10 cellular contexts compared by ENCODE assay signal in genomic region chr3:30747771-30748281, GRCh38.
DNase-seq lines count a peak whose midpoint lies in the region; ATAC-seq and FAIRE-seq lines count a peak whose summit lies in the region.
"Had no signal": no experiment of that assay in that cellular context is flagged by ENCODE, and none has a peak within 500 bp of the region (broad histone marks: within the 10 kb centered on the region; RNA-seq: fewer than 3 reads in every experiment).

No MANE protein-coding gene starts in this region.

- 55% methylated on average over 4 of the region's 4 CpGs for WGBS in right cardiac atrium

- DNase-seq in SKM-1 treated with dmso at 0.1 percent for 144 hours (lab: John Stamatoyannopoulos, UW; ENCODE audit: unreplicated experiment) (peak; percentile 5), SKM-1 (lab: John Stamatoyannopoulos, UW; ENCODE audit: unreplicated experiment) (no peak), right cardiac atrium (no peak), urothelium cell line (ENCODE audit: low spot score) (peak; percentile 46), activated gamma-delta T cell (lab: John Stamatoyannopoulos, UW) (no peak), COLO668 (lab: John Stamatoyannopoulos, UW; ENCODE audit: unreplicated experiment) (no peak)
- DNase-seq: amniotic stem cell had no signal

- intact Hi-C loops in right cardiac atrium (cut with DNase I): loop anchor here in 2 of 4 donors (5.0 to 10.0 kb wide), 2 partner anchors 633 to 706 kb away; no protein-coding TSS in a partner anchor

- H3K9me3 ChIP-seq in right cardiac atrium (ENCODE audit: control insufficient read depth, low read length): no peaks in the 10 kb centered on the region

- ATAC-seq in right cardiac atrium: peak; percentile 62 to 66
- ATAC-seq in HG02798 (IDR thresholded peaks at IDR 0.05; ENCODE audit: poor library complexity, unreplicated experiment): no peak

- H3K27ac ChIP-seq in right cardiac atrium (ENCODE audit: low read length): no peak overlapping the region
- H3K27ac ChIP-seq: KMS-11 had no signal

- FAIRE-seq in TTC549 (lab: Jason Lieb, UNC) (peak; percentile 97), urothelium cell line (lab: Jason Lieb, UNC) (no peak)

- no peaks in the 10 kb centered on the region for H3K4me1 ChIP-seq in right cardiac atrium (ENCODE audit: control insufficient read depth, insufficient read depth, low read length)

- H3K27me3 ChIP-seq in right cardiac atrium (ENCODE audit: control insufficient read depth, insufficient read depth): no peaks in the 10 kb centered on the region

- H3K4me3 ChIP-seq in right cardiac atrium (ENCODE audit: low read length): no peak overlapping the region

Comparison
In these comparisons a context has a peak if more than half of its experiments do, and no peak if none do; other contexts are left out.
1. DNase-seq: peak in SKM-1 treated with dmso at 0.1 percent for 144 hours (single experiment) and urothelium cell line (single experiment); none in SKM-1 (single experiment), right cardiac atrium (0 of 3), activated gamma-delta T cell (single experiment) and COLO668 (single experiment).